Comparison of ENCODE assay signal across 18 cellular contexts in genomic region chr7:17559388-17559787, GRCh38.
DNase-seq lines count a peak whose midpoint lies in the region; TF ChIP-seq lines count a peak whose summit lies in the region.
"Had no signal": no experiment of that assay in that cellular context is flagged by ENCODE, and none has a peak within 500 bp of the region (broad histone marks: within the 10 kb centered on the region; RNA-seq: fewer than 3 reads in every experiment).

No MANE protein-coding gene starts in this region.

- H2AK5ac ChIP-seq in mesenchymal stem cell (ENCODE audit: low read length, severe bottlenecking) (no peak overlapping the region), mesendoderm (ENCODE audit: low read length) (no peak overlapping the region)

- H2BK12ac ChIP-seq in mesenchymal stem cell (ENCODE audit: low read length in 2 of 2) = peak overlapping the region; percentile 55 to 86

- H2BK5ac ChIP-seq in mesenchymal stem cell (ENCODE audit: low read depth, low read length, poor library complexity, severe bottlenecking) (no peak overlapping the region), mesendoderm (ENCODE audit: low read length) (no peak overlapping the region)

- H3K14ac ChIP-seq in mesenchymal stem cell (ENCODE audit: low read length in 2 of 2) = no peak overlapping the region

- H3K36me3 ChIP-seq in mammary epithelial cell (ENCODE audit: insufficient read depth, low read length) (no peaks in the 10 kb centered on the region), mesenchymal stem cell (ENCODE audit: control insufficient read depth in 1 of 2, insufficient read depth in 2 of 2, low read depth in 1 of 2, low read length in 2 of 2) (no peaks in the 10 kb centered on the region), mesendoderm (ENCODE audit: control insufficient read depth, insufficient read depth, low read length) (no peaks in the 10 kb centered on the region)
- H3K36me3 ChIP-seq: thoracic aorta had no signal

- H3K9ac ChIP-seq in mammary epithelial cell (ENCODE audit: insufficient read depth, low read length) (no peak overlapping the region), mesenchymal stem cell (ENCODE audit: low read length) (no peak overlapping the region), mesendoderm (ENCODE audit: low read length) (no peak overlapping the region)

- peak overlapping the region in 1 of 2 experiments; percentile 61 for H3K4ac ChIP-seq in mesenchymal stem cell (ENCODE audit: low read depth in 1 of 2, low read length in 2 of 2)
- H3K4ac ChIP-seq in mesendoderm (ENCODE audit: low read depth, low read length) = no peak overlapping the region

- H3K4me1 ChIP-seq in mammary epithelial cell (ENCODE audit: insufficient read depth, low read length) (peaks cover 32% of the 10 kb centered on the region), mesenchymal stem cell (ENCODE audit: control insufficient read depth, insufficient read depth, low read depth, low read length) (peaks cover 4% of the 10 kb centered on the region), mesendoderm (ENCODE audit: control insufficient read depth, low read depth, low read length) (no peaks in the 10 kb centered on the region)

- no peak overlapping the region for H3K4me2 ChIP-seq in mammary epithelial cell (ENCODE audit: insufficient read depth, low read depth, low read length)
- peak overlapping the region; percentile 2 for H3K4me2 ChIP-seq in mesenchymal stem cell (ENCODE audit: low read length, poor library complexity, severe bottlenecking)
- H3K4me2 ChIP-seq in mesendoderm (ENCODE audit: low read length) = no peak overlapping the region

- in situ Hi-C loops in mammary epithelial cell (cut with MboI; ENCODE audit: low sequenced_read_pairs in 2 of 2) = no loop called here

- intact Hi-C loops in mammary epithelial cell (cut with micrococcal nuclease) = no loop called here

- CTCF ChIA-PET in mammary epithelial cell (lab: Charles Lee; ENCODE audit: low non-redundant PET) = no interaction called here

- H4K5ac ChIP-seq in mesendoderm (ENCODE audit: low read length) = no peak overlapping the region

- no peak overlapping the region for H3K4me3 ChIP-seq in mammary epithelial cell (replicated peaks in 1 of 3; ENCODE audit: insufficient read depth in 1 of 3, low read depth in 2 of 3, low read length in 3 of 3)
- no peak overlapping the region for H3K4me3 ChIP-seq in mesenchymal stem cell (ENCODE audit: insufficient read depth in 1 of 2, low read depth in 1 of 2, low read length in 2 of 2)
- H3K4me3 ChIP-seq in mesendoderm (ENCODE audit: low read length) = no peak overlapping the region
- H3K4me3 ChIP-seq: GM12878, thoracic aorta had no signal

- no peak overlapping the region for H3K23ac ChIP-seq in mesenchymal stem cell (ENCODE audit: low read length in 2 of 2)
- H3K23ac ChIP-seq in mesendoderm (ENCODE audit: low read length) = no peak overlapping the region

- peak overlapping the region; percentile 82 for H3K27ac ChIP-seq in mammary epithelial cell (ENCODE audit: insufficient read depth, low read depth, low read length)
- peak overlapping the region; percentile 94 for H3K27ac ChIP-seq in mesenchymal stem cell (ENCODE audit: low read length, poor library complexity, severe bottlenecking)
- H3K27ac ChIP-seq in mesendoderm (ENCODE audit: low read depth, low read length) = no peak overlapping the region
- H3K27ac ChIP-seq in substantia nigra (ENCODE audit: low read depth, low read length, poor library complexity, severe bottlenecking) = no peak overlapping the region
- H3K27ac ChIP-seq: thoracic aorta had no signal

- H4K8ac ChIP-seq in mesenchymal stem cell (ENCODE audit: low read length) (no peak overlapping the region), mesendoderm (ENCODE audit: low read depth, low read length) (no peak overlapping the region)

- H2BK15ac ChIP-seq in mesenchymal stem cell (ENCODE audit: low read depth, poor library complexity, severe bottlenecking) (no peak overlapping the region), mesendoderm (replicated peaks; ENCODE audit: low read depth) (no peak overlapping the region)

- H3K79me2 ChIP-seq in mammary epithelial cell (ENCODE audit: insufficient read depth, low read length) = no peaks in the 10 kb centered on the region
- H3K79me2 ChIP-seq in mesendoderm (ENCODE audit: control insufficient read depth, insufficient read depth, low read length) = no peaks in the 10 kb centered on the region

- H3K79me1 ChIP-seq in mesenchymal stem cell (replicated peaks; ENCODE audit: low read length, poor library complexity, severe bottlenecking) (peaks cover 11% of the 10 kb centered on the region), mesendoderm (ENCODE audit: low read length) (no peaks in the 10 kb centered on the region)

- H2BK120ac ChIP-seq in mesenchymal stem cell (ENCODE audit: low read depth, low read length) (no peak overlapping the region), mesendoderm (ENCODE audit: low read depth, low read length) (no peak overlapping the region)

- H4K91ac ChIP-seq in mesenchymal stem cell (ENCODE audit: low read length) = no peak overlapping the region

- H2AFZ ChIP-seq in mammary epithelial cell (ENCODE audit: low read depth, low read length) (no peak overlapping the region), mesenchymal stem cell (ENCODE audit: low read depth, low read length) (no peak overlapping the region)

- DNase-seq in DMS53 treated with DMSO at 0.1 percent for 48 hours (lab: John Stamatoyannopoulos, UW; ENCODE audit: unreplicated experiment) = peak; percentile 82
- peak; percentile 5 for DNase-seq in NCI-H146 treated with DMSO at 0.1 percent for 48 hours (lab: John Stamatoyannopoulos, UW; ENCODE audit: unreplicated experiment)
- DNase-seq in mammary epithelial cell = peak; percentile 54
- peak; percentile 73 for DNase-seq in mesenchymal stem cell
- no peak for DNase-seq in mesendoderm
- no peak for DNase-seq in substantia nigra (lab: John Stamatoyannopoulos, UW)
- no peak for DNase-seq in NCI-H774 (lab: John Stamatoyannopoulos, UW)
- DNase-seq in NCI-H2227 treated with DMSO at 0.1 percent for 48 hours (lab: John Stamatoyannopoulos, UW) = no peak
- DNase-seq: activated CD4-positive, CD25-positive, alpha-beta regulatory T cell treated with anti-CD3 and anti-CD28 coated beads, Interleukin-2, amount 50 U/mL, for 72 hours; activated CD8-positive, alpha-beta memory T cell treated with anti-CD3 and anti-CD28 coated beads, Interleukin-2, amount 50 U/mL, for 48 hours; activated naive CD4-positive, alpha-beta T cell treated with anti-CD3 and anti-CD28 coated beads, Interleukin-2, amount 50 U/mL, for 16 hours; effector memory CD8-positive, alpha-beta T cell; EL; NCI-H1092; NCI-H345; T-helper 17 cell had no signal

- no peaks in the 10 kb centered on the region for H3K27me3 ChIP-seq in mammary epithelial cell (ENCODE audit: insufficient read depth, low read length)
- no peaks in the 10 kb centered on the region for H3K27me3 ChIP-seq in mesenchymal stem cell (ENCODE audit: control insufficient read depth in 1 of 2, insufficient read depth in 1 of 2, low read length in 2 of 2)
- no peaks in the 10 kb centered on the region for H3K27me3 ChIP-seq in mesendoderm (ENCODE audit: insufficient read depth, low read length, poor library complexity)

- H3K9me3 ChIP-seq in mammary epithelial cell (replicated peaks; ENCODE audit: insufficient read depth, low read length) (no peaks in the 10 kb centered on the region), mesenchymal stem cell (ENCODE audit: control insufficient read depth, low read length) (peaks cover 3% of the 10 kb centered on the region)
- H3K9me3 ChIP-seq: thoracic aorta had no signal

- no peaks in the 10 kb centered on the region for H4K20me1 ChIP-seq in mammary epithelial cell (ENCODE audit: insufficient read depth, low read length)

- BruUV-seq in mammary epithelial cell (replicated peaks; lab: Mats Ljungman, UMichigan) = no TSS peak

- dilution Hi-C loops in mammary epithelial cell (cut with HindIII; ENCODE audit: low sequenced_read_pairs) = no loop called here

- H3K56ac ChIP-seq in mesendoderm (ENCODE audit: low read length) = no peak overlapping the region

- 41% methylated on average over 1 of the region's 1 CpG for WGBS in mammary epithelial cell (ENCODE audit: low coverage, missing lambda C conversion rate)
- WGBS in mesenchymal stem cell = 0% methylated on average over 1 of the region's 1 CpG
- WGBS in mesendoderm (ENCODE audit: extremely low coverage, insufficient coverage, low lambda C conversion rate) = no CpG with 5 or more reads among the region's 1 CpG

- no peak for TF ChIP-seq CTCF in mammary epithelial cell (conservative IDR thresholded peaks at IDR 0.05 in 1 of 2, IDR thresholded peaks at IDR 0.05 in 1 of 2; ENCODE audit: extremely low read depth in 1 of 2, insufficient read depth in 1 of 2, low read depth in 1 of 2, low read length in 2 of 2)

- H3K18ac ChIP-seq in mesenchymal stem cell (ENCODE audit: low read depth in 1 of 2, low read length in 2 of 2) (peak overlapping the region; percentile 40 to 48), mesendoderm (ENCODE audit: low read length) (no peak overlapping the region)

Comparison
In these comparisons a context has a peak if more than half of its experiments do, and no peak if none do; other contexts are left out.
1. DNase-seq: peak in DMS53 treated with DMSO at 0.1 percent for 48 hours (single experiment), NCI-H146 treated with DMSO at 0.1 percent for 48 hours (single experiment), mammary epithelial cell (single experiment) and mesenchymal stem cell (single experiment); none in mesendoderm (single experiment), substantia nigra (0 of 49), NCI-H774 (single experiment) and NCI-H2227 treated with DMSO at 0.1 percent for 48 hours (single experiment).
2. H3K27ac ChIP-seq: peak in mammary epithelial cell (single experiment) and mesenchymal stem cell (single experiment); none in mesendoderm (single experiment) and substantia nigra (single experiment).